17 cellular contexts compared by ENCODE assay signal in the genomic region with DNA sequence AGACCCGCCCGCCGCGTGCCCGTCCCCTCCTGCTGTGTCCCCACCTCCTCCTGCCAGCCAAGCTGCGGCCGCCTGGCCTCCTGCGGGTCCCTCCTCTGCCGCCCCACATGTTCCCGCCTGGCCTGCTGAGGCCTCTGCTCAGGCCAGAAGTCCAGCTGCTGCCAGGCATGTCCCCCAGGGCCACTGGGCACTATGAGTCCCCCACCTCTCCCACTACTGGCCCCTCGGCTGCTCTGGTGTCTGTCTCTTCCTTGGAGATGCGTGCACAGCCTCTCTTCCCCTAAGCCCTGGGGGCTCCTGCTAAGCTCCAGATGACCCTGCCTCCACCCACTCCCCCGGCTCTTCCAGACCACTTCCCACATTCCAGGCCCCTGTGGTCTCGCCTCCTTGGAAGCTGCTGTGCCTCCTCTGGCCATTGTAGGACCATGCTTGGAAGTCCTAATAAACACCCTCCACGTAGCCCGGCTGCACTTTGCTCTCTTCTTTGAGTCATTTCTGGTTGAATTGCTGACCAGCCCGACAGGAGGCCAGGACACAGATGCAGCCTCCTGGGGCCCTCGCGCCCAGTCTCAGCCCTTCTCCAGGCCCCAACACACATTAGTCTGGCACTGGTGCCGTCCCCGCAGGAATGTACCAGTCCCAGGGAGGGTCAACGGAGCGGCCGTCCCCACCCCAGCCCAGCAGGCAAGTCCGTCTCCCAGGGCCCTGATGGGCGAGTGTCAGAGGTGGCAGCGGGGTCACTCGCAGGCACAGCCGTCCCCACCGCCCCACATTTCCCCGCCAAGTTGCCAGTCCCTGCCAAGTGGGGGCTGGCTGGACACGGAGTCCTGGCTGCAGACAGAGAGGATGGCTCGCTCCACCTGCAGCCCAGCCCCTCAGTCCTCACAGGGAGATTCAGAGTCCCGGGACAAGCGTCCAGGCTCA. TPM values are rescaled to one million over a fixed set of nuclear protein-coding genes. Genes with fewer than 3 reads are reported as not detected.
DNase-seq lines count a peak whose midpoint lies in the region; ATAC-seq and TF ChIP-seq lines count a peak whose summit lies in the region.
"Had no signal": no experiment of that assay in that cellular context is flagged by ENCODE, and none has a peak within 500 bp of the region (broad histone marks: within the 10 kb centered on the region; RNA-seq: fewer than 3 reads in every experiment).

No MANE protein-coding gene starts in this region.

- no peaks in the 10 kb centered on the region for H3K4me1 ChIP-seq in right atrium auricular region
- no peaks in the 10 kb centered on the region for H3K4me1 ChIP-seq in left ventricle myocardium inferior
- H3K4me1 ChIP-seq in colonic mucosa = no peaks in the 10 kb centered on the region
- no peaks in the 10 kb centered on the region for H3K4me1 ChIP-seq in lower lobe of right lung
- H3K4me1 ChIP-seq: adrenal gland, thyroid gland had no signal

- no peak overlapping the region for H3K9ac ChIP-seq in colonic mucosa (ENCODE audit: low read depth in 2 of 2, low read length in 2 of 2)

- intact Hi-C loops in left ventricle myocardium inferior (cut with micrococcal nuclease) = no loop called here
- intact Hi-C loops in colonic mucosa (cut with DNase I) = no loop called here
- intact Hi-C loops in lower lobe of right lung (cut with DNase I) = no loop called here

- H3K27me3 ChIP-seq in right atrium auricular region = no peaks in the 10 kb centered on the region
- peaks cover 76% of the 10 kb centered on the region for H3K27me3 ChIP-seq in left ventricle myocardium inferior (ENCODE audit: low read depth)
- peaks cover 12% of the 10 kb centered on the region for H3K27me3 ChIP-seq in colonic mucosa
- peaks cover 50% of the 10 kb centered on the region for H3K27me3 ChIP-seq in lower lobe of right lung (ENCODE audit: low read depth)
- H3K27me3 ChIP-seq: thyroid gland had no signal

- peaks cover 5 to 12% of the 10 kb centered on the region in 2 donors for H3K9me3 ChIP-seq in right atrium auricular region
- peaks cover 18% of the 10 kb centered on the region for H3K9me3 ChIP-seq in left ventricle myocardium inferior (replicated peaks)
- no peaks in the 10 kb centered on the region for H3K9me3 ChIP-seq in colonic mucosa
- H3K9me3 ChIP-seq in lower lobe of right lung = peaks cover 12% of the 10 kb centered on the region
- H3K9me3 ChIP-seq: adrenal gland, thyroid gland had no signal

- peak; percentile 44 for DNase-seq in right atrium auricular region (ENCODE audit: low spot score)
- no peak for DNase-seq in left ventricle myocardium inferior
- peak; percentile 10 for DNase-seq in colonic mucosa
- DNase-seq in myocyte (ENCODE audit: low read depth) = peak; percentile 74
- no peak for DNase-seq in HCEC 1CT
- DNase-seq in lower lobe of right lung = no peak
- no peak for DNase-seq in NK-92 (lab: John Stamatoyannopoulos, UW; ENCODE audit: unreplicated experiment)
- no peak for DNase-seq in SW 1271 (lab: John Stamatoyannopoulos, UW)
- DNase-seq: activated CD4-positive, alpha-beta T cell treated with anti-CD3 and anti-CD28 coated beads for 1 hour; activated T-cell treated with anti-CD3 and anti-CD28 coated beads, Interleukin-2, amount 50 U/mL, for 4 hours; kidney glomerular epithelial cell; MV-4-11; naive thymus-derived CD8-positive, alpha-beta T cell; T-helper 2 cell; thyroid gland had no signal

- no peak for ATAC-seq in lower lobe of right lung
- ATAC-seq: activated T-cell treated with anti-CD3 and anti-CD28 coated beads, Interleukin-2, amount 50 U/mL, for 4 hours; esophagus mucosa; naive thymus-derived CD8-positive, alpha-beta T cell had no signal

- TF ChIP-seq CTCF in right atrium auricular region (IDR thresholded peaks at IDR 0.05) = no peak
- no peak for TF ChIP-seq CTCF in left ventricle myocardium inferior (IDR thresholded peaks at IDR 0.05; ENCODE audit: borderline replicate concordance)
- TF ChIP-seq CTCF in colonic mucosa (IDR thresholded peaks at IDR 0.05) = no peak
- no peak for TF ChIP-seq CTCF in lower lobe of right lung (IDR thresholded peaks at IDR 0.05)

- H3K36me3 ChIP-seq in right atrium auricular region (no peaks in the 10 kb centered on the region), left ventricle myocardium inferior (no peaks in the 10 kb centered on the region), colonic mucosa (no peaks in the 10 kb centered on the region), lower lobe of right lung (no peaks in the 10 kb centered on the region)
- H3K36me3 ChIP-seq: adrenal gland, thyroid gland had no signal

- no peak overlapping the region for H3K4me3 ChIP-seq in right atrium auricular region
- no peak overlapping the region for H3K4me3 ChIP-seq in left ventricle myocardium inferior
- no peak overlapping the region for H3K4me3 ChIP-seq in colonic mucosa
- no peak overlapping the region for H3K4me3 ChIP-seq in lower lobe of right lung
- H3K4me3 ChIP-seq: adrenal gland, thyroid gland had no signal

- H3K27ac ChIP-seq in right atrium auricular region (no peak overlapping the region), left ventricle myocardium inferior (replicated peaks) (no peak overlapping the region), colonic mucosa (no peak overlapping the region), lower lobe of right lung (no peak overlapping the region)
- H3K27ac ChIP-seq: adrenal gland, thyroid gland had no signal

RNA-seq across cellular contexts. Expression of a gene that starts 1.1 kb away (rescaled TPM):
- total RNA-seq in right atrium auricular region (not detected), left ventricle myocardium inferior (not detected), colonic mucosa (not detected), myocyte (not detected in 2 replicates), lower lobe of right lung (not detected)
- polyA plus RNA-seq in myocyte (2012) = not detected
- total RNA-seq: activated T-cell treated with anti-CD3 and anti-CD28 coated beads, Interleukin-2, amount 50 U/mL, for 4 hours; adrenal gland; esophagus mucosa; naive thymus-derived CD8-positive, alpha-beta T cell; thyroid gland had no signal
- polyA plus RNA-seq: adrenal gland; naive thymus-derived CD8-positive, alpha-beta T cell had no signal

RNA-seq across cellular contexts. Expression of a gene that starts 13.3 kb away (rescaled TPM):
- not detected for total RNA-seq in right atrium auricular region
- total RNA-seq in left ventricle myocardium inferior = 3.3 TPM
- total RNA-seq in colonic mucosa = not detected
- not detected in 2 replicates for total RNA-seq in myocyte
- polyA plus RNA-seq in myocyte (2012) = not detected
- total RNA-seq in lower lobe of right lung = 0.27 TPM
- total RNA-seq: activated T-cell treated with anti-CD3 and anti-CD28 coated beads, Interleukin-2, amount 50 U/mL, for 4 hours; adrenal gland; naive thymus-derived CD8-positive, alpha-beta T cell had no signal
- polyA plus RNA-seq: adrenal gland had no signal

RNA-seq across cellular contexts. Expression of a gene that starts 16.1 kb away (rescaled TPM):
- total RNA-seq in right atrium auricular region = not detected
- total RNA-seq in left ventricle myocardium inferior = not detected
- total RNA-seq in colonic mucosa = not detected
- total RNA-seq in myocyte = not detected in 2 replicates
- not detected for polyA plus RNA-seq in myocyte (2012)
- total RNA-seq in lower lobe of right lung = not detected
- total RNA-seq: activated T-cell treated with anti-CD3 and anti-CD28 coated beads, Interleukin-2, amount 50 U/mL, for 4 hours; adrenal gland; esophagus mucosa; naive thymus-derived CD8-positive, alpha-beta T cell had no signal
- polyA plus RNA-seq: adrenal gland; naive thymus-derived CD8-positive, alpha-beta T cell had no signal

RNA-seq across cellular contexts. Expression of a gene that starts 31.3 kb away (rescaled TPM):
- not detected for total RNA-seq in right atrium auricular region
- not detected for total RNA-seq in left ventricle myocardium inferior
- not detected for total RNA-seq in colonic mucosa
- total RNA-seq in myocyte = not detected in 2 replicates
- not detected for polyA plus RNA-seq in myocyte (2012)
- total RNA-seq in lower lobe of right lung = not detected
- total RNA-seq: activated T-cell treated with anti-CD3 and anti-CD28 coated beads, Interleukin-2, amount 50 U/mL, for 4 hours; adrenal gland; esophagus mucosa; naive thymus-derived CD8-positive, alpha-beta T cell had no signal
- polyA plus RNA-seq: adrenal gland; naive thymus-derived CD8-positive, alpha-beta T cell had no signal

RNA-seq across cellular contexts. Expression of a gene that starts 40.3 kb away (rescaled TPM):
- total RNA-seq in right atrium auricular region (not detected), left ventricle myocardium inferior (not detected), colonic mucosa (not detected), myocyte (not detected in 2 replicates), lower lobe of right lung (not detected)
- polyA plus RNA-seq in myocyte (2012) = not detected
- total RNA-seq: activated T-cell treated with anti-CD3 and anti-CD28 coated beads, Interleukin-2, amount 50 U/mL, for 4 hours; adrenal gland; esophagus mucosa; naive thymus-derived CD8-positive, alpha-beta T cell; thyroid gland had no signal
- polyA plus RNA-seq: adrenal gland; naive thymus-derived CD8-positive, alpha-beta T cell had no signal

Comparison
In these comparisons a context has a peak if more than half of its experiments do, and no peak if none do; other contexts are left out.
1. DNase-seq: peak in right atrium auricular region (single experiment), colonic mucosa (single experiment) and myocyte (single experiment); none in left ventricle myocardium inferior (single experiment), HCEC 1CT (single experiment), lower lobe of right lung (single experiment), NK-92 (single experiment) and SW 1271 (0 of 2).